11 cellular contexts compared by ENCODE assay signal in the genomic region with DNA sequence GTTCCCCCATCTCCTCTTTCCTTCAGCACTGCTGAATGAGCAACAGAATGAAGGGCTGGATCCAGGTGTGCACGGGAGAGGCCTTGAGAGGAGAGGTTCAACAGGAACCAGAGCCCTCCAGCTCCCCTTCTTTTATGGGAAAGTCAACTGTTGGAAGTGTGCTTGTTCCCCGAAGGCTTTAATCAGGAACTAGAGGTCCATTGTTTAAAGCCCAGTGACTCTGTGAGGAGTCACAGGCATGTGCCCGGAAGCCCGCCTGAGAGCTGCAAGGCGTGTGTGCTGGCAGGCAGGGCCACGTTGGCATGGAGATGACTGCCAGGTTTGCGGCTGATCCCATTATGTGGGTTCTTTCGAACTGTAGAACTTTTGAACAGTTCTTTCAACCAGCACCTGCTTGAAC. TPM values are rescaled to one million over a fixed set of nuclear protein-coding genes. Genes with fewer than 3 reads are reported as not detected.
A peak's percentile ranks its signal among the peaks of the same experiment; 100 is the strongest.
DNase-seq lines count a peak whose midpoint lies in the region; ATAC-seq, FAIRE-seq and TF ChIP-seq lines count a peak whose summit lies in the region.
"Had no signal": no experiment of that assay in that cellular context is flagged by ENCODE, and none has a peak within 500 bp of the region (broad histone marks: within the 10 kb centered on the region; RNA-seq: fewer than 3 reads in every experiment).

No MANE protein-coding gene starts in this region.

- no peaks in the 10 kb centered on the region for H3K9me3 Mint-ChIP-seq in CD4-positive, alpha-beta memory T cell
- H3K9me3 Mint-ChIP-seq: T-helper 1 cell treated with Interleukin-12 subunit alpha and Interleukin-12 subunit beta and Interleukin-4 antibody, amounts not matched to agents 30 μg/mL and 1 μg/mL, for 36 hours had no signal

- no peaks in the 10 kb centered on the region for H3K36me3 Mint-ChIP-seq in CD4-positive, alpha-beta memory T cell

- 19 to 65% (median 40%) methylated on average over 8 of the region's 8 CpGs for WGBS in small intestine, 3 donors

- intact Hi-C loops in kidney (cut with DNase I), result no loop called here
- intact Hi-C loops in CD4-positive, alpha-beta memory T cell (cut with micrococcal nuclease), result no loop called here

- DNase-seq in HT-29 (ENCODE audit: low spot score), result peak; percentile 62
- peak; percentile 82 for DNase-seq in astrocyte of the hippocampus (ENCODE audit: low read depth, low spot score)
- DNase-seq in kidney, result peak; percentile 89
- DNase-seq in small intestine, result peak; percentile 69
- no peak for DNase-seq in CD4-positive, alpha-beta memory T cell
- DNase-seq in omental fat pad (ENCODE audit: low spot score), result no peak
- no peak for DNase-seq in central memory CD4-positive, alpha-beta T cell
- DNase-seq in NCI-H187 (lab: John Stamatoyannopoulos, UW), result no peak
- DNase-seq: NCI-H82 had no signal

- CTCF ChIA-PET in CD4-positive, alpha-beta memory T cell (lab: Charles Lee; ENCODE audit: partially characterized antibody), result no interaction called here

- peaks cover 0 to 9% of the 10 kb centered on the region in 2 donors for H3K4me1 ChIP-seq in kidney (ENCODE audit: control insufficient read depth in 1 of 2, insufficient read depth in 1 of 2, low read depth in 1 of 2, low read length in 2 of 2)
- H3K4me1 ChIP-seq in small intestine (ENCODE audit: control insufficient read depth in 2 of 2, insufficient read depth in 1 of 2, low read depth in 1 of 2, low read length in 1 of 2), result peaks cover 2% of the 10 kb centered on the region in 2 donors
- peaks cover 9% of the 10 kb centered on the region for H3K4me1 ChIP-seq in CD4-positive, alpha-beta memory T cell (ENCODE audit: insufficient read depth, low read length)

- no peak for ATAC-seq in omental fat pad (ENCODE audit: low FRiP score)

- H3K9ac ChIP-seq in kidney (ENCODE audit: low read length in 2 of 2), result peak overlapping the region in 1 of 2 donors; percentile 48

- TF ChIP-seq CTCF in kidney (IDR thresholded peaks at IDR 0.05; ENCODE audit: borderline replicate concordance, extremely low read depth, insufficient read depth), result no peak
- no peak for TF ChIP-seq CTCF in omental fat pad (IDR thresholded peaks at IDR 0.05)

- POLR2A ChIA-PET in CD4-positive, alpha-beta memory T cell (lab: Charles Lee; ENCODE audit: partially characterized antibody), result no interaction called here

- H3K4me1 Mint-ChIP-seq in CD4-positive, alpha-beta memory T cell, result peaks cover 6 to 19% (median 10%) of the 10 kb centered on the region in 4 donors

- peaks cover 0 to 2% of the 10 kb centered on the region in 2 donors for H3K27me3 ChIP-seq in small intestine (ENCODE audit: control insufficient read depth in 2 of 2, insufficient read depth in 2 of 2, low read length in 2 of 2)
- H3K27me3 ChIP-seq in CD4-positive, alpha-beta memory T cell (ENCODE audit: insufficient read depth, low read length), result peaks cover 8% of the 10 kb centered on the region

- peaks cover 35% of the 10 kb centered on the region in 2 donors for H3K27me3 Mint-ChIP-seq in CD4-positive, alpha-beta memory T cell

- H3K4me3 Mint-ChIP-seq in CD4-positive, alpha-beta memory T cell, result no peak overlapping the region
- H3K4me3 Mint-ChIP-seq: T-helper 1 cell treated with Interleukin-12 subunit alpha and Interleukin-12 subunit beta and Interleukin-4 antibody, amounts not matched to agents 30 μg/mL and 1 μg/mL, for 36 hours had no signal

- H3K4me3 ChIP-seq in kidney (ENCODE audit: low read length in 2 of 2) (no peak overlapping the region), small intestine (ENCODE audit: low read depth in 1 of 2, low read length in 2 of 2) (no peak overlapping the region)
- H3K4me3 ChIP-seq in CD4-positive, alpha-beta memory T cell (ENCODE audit: low read length in 2 of 2), result no peak overlapping the region

- FAIRE-seq in kidney (lab: Jason Lieb, UNC), result no peak
- no peak for FAIRE-seq in small intestine (lab: Jason Lieb, UNC)
- FAIRE-seq: D721Med had no signal

- H3K27ac ChIP-seq in kidney (ENCODE audit: low read depth in 2 of 2, low read length in 2 of 2) (peak overlapping the region; percentile 71 to 78), small intestine (ENCODE audit: low read depth in 1 of 2, low read length in 1 of 2) (peak overlapping the region in 1 of 2 donors; percentile 84)
- H3K27ac ChIP-seq in CD4-positive, alpha-beta memory T cell (ENCODE audit: low read depth, low read length), result no peak overlapping the region

- no peaks in the 10 kb centered on the region for H3K9me3 ChIP-seq in kidney (ENCODE audit: control insufficient read depth in 1 of 2, low read length in 2 of 2)
- no peaks in the 10 kb centered on the region for H3K9me3 ChIP-seq in small intestine (ENCODE audit: control insufficient read depth, low read depth)
- no peaks in the 10 kb centered on the region for H3K9me3 ChIP-seq in CD4-positive, alpha-beta memory T cell (ENCODE audit: control insufficient read depth in 1 of 2, low read length in 2 of 2)

- H3K36me3 ChIP-seq in kidney (ENCODE audit: control insufficient read depth in 1 of 2, insufficient read depth in 2 of 2, low read length in 2 of 2) (no peaks in the 10 kb centered on the region), small intestine (ENCODE audit: control insufficient read depth in 2 of 2, insufficient read depth in 2 of 2, low read length in 2 of 2) (no peaks in the 10 kb centered on the region)
- H3K36me3 ChIP-seq in CD4-positive, alpha-beta memory T cell (ENCODE audit: insufficient read depth, low read length), result no peaks in the 10 kb centered on the region

- H3K27ac Mint-ChIP-seq in CD4-positive, alpha-beta memory T cell, result no peak overlapping the region
- H3K27ac Mint-ChIP-seq: T-helper 1 cell treated with Interleukin-12 subunit alpha and Interleukin-12 subunit beta and Interleukin-4 antibody, amounts not matched to agents 30 μg/mL and 1 μg/mL, for 36 hours had no signal

RNA-seq across cellular contexts. Expression of a gene that starts 3.2 kb away (rescaled TPM):
- 20.0 and 26.5 TPM in 2 replicates for total RNA-seq in HT-29 (2014; rRNA removed; shearing (Covaris generic))
- total RNA-seq in kidney (65.7 TPM), omental fat pad (10 to 100 TPM; 23.5 to 39.3 (median 37.0) TPM)
- polyA plus RNA-seq in kidney (ENCODE audit: insufficient read depth, low read depth, low replicate concordance) (55.5 TPM), small intestine (10 to 100 TPM in 1 of 3 donors, 1 to 10 TPM in 2; 3.2 to 56.1 (median 4.0) TPM)
- total RNA-seq in CD4-positive, alpha-beta memory T cell, result not detected
- under 1 TPM; 0.10 to 0.52 TPM for polyA plus RNA-seq in CD4-positive, alpha-beta memory T cell

Comparison
In these comparisons a context has a peak if more than half of its experiments do, and no peak if none do; other contexts are left out.
1. DNase-seq: peak in HT-29 (single experiment), astrocyte of the hippocampus (single experiment), kidney (single experiment) and small intestine (single experiment); none in CD4-positive, alpha-beta memory T cell (0 of 5), omental fat pad (single experiment), central memory CD4-positive, alpha-beta T cell (single experiment) and NCI-H187 (0 of 2).
2. RNA of a gene that starts 3.2 kb away (total RNA-seq): 65.7 TPM in kidney (single experiment), 23.5 to 39.3 TPM in omental fat pad and 20.0 to 26.5 TPM in HT-29; not detected in CD4-positive, alpha-beta memory T cell; every median in the first group is over 10 times any median in the second.